Comparison of ENCODE assay signal across 10 cellular contexts in genomic region chr7:55409474-55410225, GRCh38. TPM values are rescaled to one million over a fixed set of nuclear protein-coding genes. Genes with fewer than 3 reads are reported as not detected.
A peak's percentile ranks its signal among the peaks of the same experiment; 100 is the strongest.
DNase-seq lines count a peak whose midpoint lies in the region; ATAC-seq and TF ChIP-seq lines count a peak whose summit lies in the region.
"Had no signal": no experiment of that assay in that cellular context is flagged by ENCODE, and none has a peak within 500 bp of the region (broad histone marks: within the 10 kb centered on the region; RNA-seq: fewer than 3 reads in every experiment).

No MANE protein-coding gene starts in this region.

- H3K27ac Mint-ChIP-seq in HFFc6, result no peak overlapping the region

- no peaks in the 10 kb centered on the region; the same call in 1 of the 2 replicates for H3K27me3 Mint-ChIP-seq in HFFc6 (ENCODE audit: insufficient read depth)

- H3K4me3 Mint-ChIP-seq in HFFc6, result no peak overlapping the region

- intact Hi-C loops in left colon (cut with DNase I, micrococcal nuclease), result no loop called here
- intact Hi-C loops in Right ventricle myocardium superior (cut with DNase I), result no loop called here

- H3K4me1 Mint-ChIP-seq in HFFc6 (ENCODE audit: low read depth), result peaks cover 7% of the 10 kb centered on the region; the same call in 1 of the 2 replicates

- no peaks in the 10 kb centered on the region for H3K9me3 Mint-ChIP-seq in HFFc6

- peaks cover 17% of the 10 kb centered on the region for H3K36me3 Mint-ChIP-seq in HFFc6 (ENCODE audit: low read depth)

- ATAC-seq in left colon (peak; percentile 69), Right ventricle myocardium superior (ENCODE audit: poor library complexity) (no peak), GM18909 (IDR thresholded peaks at IDR 0.05; ENCODE audit: poor library complexity, unreplicated experiment) (no peak)

- TF ChIP-seq CTCF in HFFc6 (IDR thresholded peaks at IDR 0.05), result peak; percentile 56

- DNase-seq in EL, result peak; percentile 7
- DNase-seq in HFFc6, result peak; percentile 18
- DNase-seq in NCI-H345 treated with DMSO at 0.1 percent for 48 hours (lab: John Stamatoyannopoulos, UW; ENCODE audit: unreplicated experiment), result peak; percentile 77
- no peak for DNase-seq in left colon
- DNase-seq in Right ventricle myocardium superior, result no peak
- DNase-seq in islet precursor cell, result no peak
- no peak for DNase-seq in globus pallidus (ENCODE audit: low spot score)
- DNase-seq: activated CD4-positive, alpha-beta T cell treated with anti-CD3 and anti-CD28 coated beads for 48 hours; occipital lobe had no signal

RNA-seq across cellular contexts. Expression of gene LANCL2, which starts 44.5 kb away (rescaled TPM):
- 10 to 100 TPM; 17.3 to 26.3 (median 21.4) TPM for total RNA-seq in HFFc6 (2021; fragmentation: NEBNext Ultra II Directional; extraction: Animal tissue kit (Norgen Biotek cat#: 25700))
- total RNA-seq in left colon (10 to 100 TPM; 14.6 to 17.9 TPM), Right ventricle myocardium superior (5.6 TPM)

Comparison
In these comparisons a context has a peak if more than half of its experiments do, and no peak if none do; other contexts are left out.
1. DNase-seq: peak in EL (single experiment), HFFc6 (single experiment) and NCI-H345 treated with DMSO at 0.1 percent for 48 hours (single experiment); none in left colon (0 of 2), Right ventricle myocardium superior (single experiment), islet precursor cell (single experiment) and globus pallidus (single experiment).